1 cellular context compared by ENCODE assay signal in genomic region chr14:35032562-35032961, GRCh38.
A peak's percentile ranks its signal among the peaks of the same experiment; 100 is the strongest.
TF ChIP-seq lines count a peak whose summit lies in the region.

No MANE protein-coding gene starts in this region.

TF ChIP-seq in HepG2, 621 proteins besides CTCF, POLR2A, EP300 and RAD21 (continued from another document):
- peak; percentile 72; the same call in 1 of the 2 replicates for TF ChIP-seq ZNF318 (CRISPR knock-in tag; IDR thresholded peaks at IDR 0.05)
- TF ChIP-seq AKAP8 (CRISPR knock-in tag; IDR thresholded peaks at IDR 0.05): no peak
- no peak for TF ChIP-seq ZNF431 (CRISPR knock-in tag; IDR thresholded peaks at IDR 0.05; ENCODE audit: borderline replicate concordance, low read depth)
- no peak for TF ChIP-seq ZNF142 (CRISPR knock-in tag; IDR thresholded peaks at IDR 0.05)
- no peak for TF ChIP-seq ELF3 (CRISPR knock-in tag; IDR thresholded peaks at IDR 0.05)
- TF ChIP-seq HNF1A (IDR thresholded peaks at IDR 0.05; ENCODE audit: low read depth): no peak
- 0 out of 2 replicates have a peak, but pooled peaks have one; percentile 21 for TF ChIP-seq HNF1A (CRISPR knock-in tag; IDR thresholded peaks at IDR 0.05; ENCODE audit: borderline replicate concordance)
- TF ChIP-seq CAMTA2 (CRISPR knock-in tag; IDR thresholded peaks at IDR 0.05; ENCODE audit: borderline replicate concordance): no peak
- no peak for TF ChIP-seq XRCC5 (optimal IDR thresholded peaks at IDR 0.05; ENCODE audit: low read length)
- peak; percentile 51; the same call in 1 of the 2 replicates for TF ChIP-seq ZBTB3 (CRISPR knock-in tag; IDR thresholded peaks at IDR 0.05; ENCODE audit: borderline replicate concordance, low read depth)
- TF ChIP-seq RXRB (CRISPR knock-in tag; IDR thresholded peaks at IDR 0.05; ENCODE audit: borderline replicate concordance): no peak
- TF ChIP-seq PHF8 (CRISPR knock-in tag; IDR thresholded peaks at IDR 0.05): no peak; the same call in 1 of the 2 replicates
- no peak for TF ChIP-seq NFE2L2 (IDR thresholded peaks at IDR 0.05; ENCODE audit: low read length)
- TF ChIP-seq MBNL3 (CRISPR knock-in tag; conservative IDR thresholded peaks at IDR 0.05): no peak
- no peak for TF ChIP-seq ZNF530 (CRISPR knock-in tag; IDR thresholded peaks at IDR 0.05; ENCODE audit: low read depth)
- peak; percentile 28; the same call in 1 of the 2 replicates for TF ChIP-seq RXRA (CRISPR knock-in tag; IDR thresholded peaks at IDR 0.05)
- TF ChIP-seq ZNF775 (CRISPR knock-in tag; IDR thresholded peaks at IDR 0.05; ENCODE audit: borderline replicate concordance): 0 out of 2 replicates have a peak, but pooled peaks have one; percentile 48
- TF ChIP-seq ZFP37 (CRISPR knock-in tag; IDR thresholded peaks at IDR 0.05; ENCODE audit: borderline replicate concordance): no peak
- TF ChIP-seq ZNF816 (CRISPR knock-in tag; IDR thresholded peaks at IDR 0.05; ENCODE audit: borderline replicate concordance): no peak
- TF ChIP-seq KDM5A (IDR thresholded peaks at IDR 0.05; ENCODE audit: borderline replicate concordance, low read length): no peak
- no peak for TF ChIP-seq ZNF629 (CRISPR knock-in tag; conservative IDR thresholded peaks at IDR 0.05)
- TF ChIP-seq ZNF552 (CRISPR knock-in tag; IDR thresholded peaks at IDR 0.05; ENCODE audit: borderline replicate concordance): no peak
- no peak for TF ChIP-seq ZNF3 (CRISPR knock-in tag; IDR thresholded peaks at IDR 0.05)
- no peak for TF ChIP-seq ZNF776 (CRISPR knock-in tag; IDR thresholded peaks at IDR 0.05)
- no peak for TF ChIP-seq TFE3 (CRISPR knock-in tag; IDR thresholded peaks at IDR 0.05)
- TF ChIP-seq FOXO4 (CRISPR knock-in tag; conservative IDR thresholded peaks at IDR 0.05): 0 out of 2 replicates have a peak, but pooled peaks have one; percentile 86
